Comparison of ENCODE assay signal across 1 cellular context in the genomic region with DNA sequence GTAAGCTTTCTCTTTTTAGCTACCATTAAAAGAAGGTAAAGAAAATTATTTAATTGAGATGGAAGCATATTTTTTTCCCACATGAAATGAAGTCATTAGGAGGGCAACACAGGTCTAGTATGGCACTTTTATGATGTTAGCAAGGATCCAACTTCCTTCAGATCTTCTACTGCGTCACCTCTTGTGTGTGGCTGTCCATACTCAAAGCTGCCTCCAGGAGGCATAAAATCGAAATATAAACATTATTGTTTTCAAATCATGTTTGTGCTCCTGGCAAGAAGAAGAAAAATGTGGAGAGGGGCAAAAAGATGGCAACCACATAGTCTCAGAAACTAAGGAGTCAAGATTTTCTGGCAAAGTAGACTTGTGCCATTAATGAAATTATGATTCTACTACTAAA.
TF ChIP-seq lines count a peak whose summit lies in the region.

No MANE protein-coding gene starts in this region.

TF ChIP-seq in SK-N-SH, 30 proteins besides CTCF, POLR2A, EP300 and RAD21 (continued from another document):
- TF ChIP-seq, protein P1, sequence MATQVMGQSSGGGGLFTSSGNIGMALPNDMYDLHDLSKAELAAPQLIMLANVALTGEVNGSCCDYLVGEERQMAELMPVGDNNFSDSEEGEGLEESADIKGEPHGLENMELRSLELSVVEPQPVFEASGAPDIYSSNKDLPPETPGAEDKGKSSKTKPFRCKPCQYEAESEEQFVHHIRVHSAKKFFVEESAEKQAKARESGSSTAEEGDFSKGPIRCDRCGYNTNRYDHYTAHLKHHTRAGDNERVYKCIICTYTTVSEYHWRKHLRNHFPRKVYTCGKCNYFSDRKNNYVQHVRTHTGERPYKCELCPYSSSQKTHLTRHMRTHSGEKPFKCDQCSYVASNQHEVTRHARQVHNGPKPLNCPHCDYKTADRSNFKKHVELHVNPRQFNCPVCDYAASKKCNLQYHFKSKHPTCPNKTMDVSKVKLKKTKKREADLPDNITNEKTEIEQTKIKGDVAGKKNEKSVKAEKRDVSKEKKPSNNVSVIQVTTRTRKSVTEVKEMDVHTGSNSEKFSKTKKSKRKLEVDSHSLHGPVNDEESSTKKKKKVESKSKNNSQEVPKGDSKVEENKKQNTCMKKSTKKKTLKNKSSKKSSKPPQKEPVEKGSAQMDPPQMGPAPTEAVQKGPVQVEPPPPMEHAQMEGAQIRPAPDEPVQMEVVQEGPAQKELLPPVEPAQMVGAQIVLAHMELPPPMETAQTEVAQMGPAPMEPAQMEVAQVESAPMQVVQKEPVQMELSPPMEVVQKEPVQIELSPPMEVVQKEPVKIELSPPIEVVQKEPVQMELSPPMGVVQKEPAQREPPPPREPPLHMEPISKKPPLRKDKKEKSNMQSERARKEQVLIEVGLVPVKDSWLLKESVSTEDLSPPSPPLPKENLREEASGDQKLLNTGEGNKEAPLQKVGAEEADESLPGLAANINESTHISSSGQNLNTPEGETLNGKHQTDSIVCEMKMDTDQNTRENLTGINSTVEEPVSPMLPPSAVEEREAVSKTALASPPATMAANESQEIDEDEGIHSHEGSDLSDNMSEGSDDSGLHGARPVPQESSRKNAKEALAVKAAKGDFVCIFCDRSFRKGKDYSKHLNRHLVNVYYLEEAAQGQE (IDR thresholded peaks at IDR 0.05; ENCODE audit: low read depth, low read length), result no peak
- TF ChIP-seq POLR2AphosphoS5 (IDR thresholded peaks at IDR 0.05; ENCODE audit: low read depth, low read length) (no peak), TEAD4 (IDR thresholded peaks at IDR 0.05; ENCODE audit: borderline replicate concordance, insufficient read depth) (no peak), TAF1 (IDR thresholded peaks at IDR 0.05; ENCODE audit: borderline replicate concordance, low read depth, low read length) (no peak), GABPA (IDR thresholded peaks at IDR 0.05; ENCODE audit: low read depth) (no peak), FOXM1 (IDR thresholded peaks at IDR 0.05; ENCODE audit: low read depth) (no peak)
- TF ChIP-seq, protein P2, sequence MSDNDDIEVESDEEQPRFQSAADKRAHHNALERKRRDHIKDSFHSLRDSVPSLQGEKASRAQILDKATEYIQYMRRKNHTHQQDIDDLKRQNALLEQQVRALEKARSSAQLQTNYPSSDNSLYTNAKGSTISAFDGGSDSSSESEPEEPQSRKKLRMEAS (IDR thresholded peaks at IDR 0.05; ENCODE audit: low read depth), result no peak
